In the genomic region with DNA sequence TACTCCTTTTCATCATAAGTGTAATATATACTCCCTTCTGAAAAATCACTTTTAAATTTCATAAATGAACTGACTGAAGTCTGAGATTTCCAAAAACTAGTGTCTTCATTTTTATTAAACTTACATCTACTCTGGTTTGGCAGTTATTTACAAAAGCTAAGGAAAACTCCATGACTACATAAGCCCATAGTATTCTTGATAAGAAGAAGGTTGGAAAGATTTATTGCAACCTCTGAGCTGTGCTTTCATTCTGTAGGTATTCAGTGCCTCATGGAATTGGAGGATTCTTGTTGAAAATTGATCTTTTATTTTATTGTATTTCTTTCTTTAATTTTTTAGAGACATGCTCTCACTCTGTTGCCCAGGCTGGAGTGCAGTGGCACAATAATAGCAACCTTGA, we compare ENCODE assay signal across 23 cellular contexts.
"Had no signal": no experiment of that assay in that cellular context is flagged by ENCODE, and none has a peak within 500 bp of the region (broad histone marks: within the 10 kb centered on the region; RNA-seq: fewer than 3 reads in every experiment).

No MANE protein-coding gene starts in this region.

- DNase-seq: IMR-90, Kasumi-1, MM.1S, NCI-H1092 treated with DMSO at 0.1 percent for 48 hours, NCI-H1436, NCI-H187, NCI-H2029, NCI-H2081 treated with DMSO at 0.1 percent for 48 hours, NCI-H2171, NCI-H226, NCI-H446, NCI-H510A, NCI-H524 treated with DMSO at 0.1 percent for 48 hours, NCI-H69, NCI-H774, Right ventricle myocardium superior, RPMI8226, SIG-M5 had no signal

- H3K4me2 ChIP-seq: KMS-11 had no signal

- H3K4me3 ChIP-seq: SJSA1, SK-N-MC had no signal

- H3K4me1 ChIP-seq: SJSA1 had no signal

- FAIRE-seq: HepG2, RCC 7860 had no signal

- H3K9me3 ChIP-seq: SJSA1 had no signal

- H3K27me3 ChIP-seq: SJSA1 had no signal

- H3K27ac ChIP-seq: KMS-11, SJSA1, SK-N-MC had no signal

- H3K9ac ChIP-seq: KMS-11 had no signal

- ATAC-seq: HepG2 had no signal
